ENCODE assay signal across 1 cellular context in genomic region chr9:132752877-132753592, GRCh38.
A peak's percentile ranks its signal among the peaks of the same experiment; 100 is the strongest.
TF ChIP-seq lines count a peak whose summit lies in the region.

No MANE protein-coding gene starts in this region.

TF ChIP-seq in HEK293, 187 proteins besides CTCF, POLR2A, EP300 and RAD21 (continued from another document and continues in another):
- TF ChIP-seq, protein P1, sequence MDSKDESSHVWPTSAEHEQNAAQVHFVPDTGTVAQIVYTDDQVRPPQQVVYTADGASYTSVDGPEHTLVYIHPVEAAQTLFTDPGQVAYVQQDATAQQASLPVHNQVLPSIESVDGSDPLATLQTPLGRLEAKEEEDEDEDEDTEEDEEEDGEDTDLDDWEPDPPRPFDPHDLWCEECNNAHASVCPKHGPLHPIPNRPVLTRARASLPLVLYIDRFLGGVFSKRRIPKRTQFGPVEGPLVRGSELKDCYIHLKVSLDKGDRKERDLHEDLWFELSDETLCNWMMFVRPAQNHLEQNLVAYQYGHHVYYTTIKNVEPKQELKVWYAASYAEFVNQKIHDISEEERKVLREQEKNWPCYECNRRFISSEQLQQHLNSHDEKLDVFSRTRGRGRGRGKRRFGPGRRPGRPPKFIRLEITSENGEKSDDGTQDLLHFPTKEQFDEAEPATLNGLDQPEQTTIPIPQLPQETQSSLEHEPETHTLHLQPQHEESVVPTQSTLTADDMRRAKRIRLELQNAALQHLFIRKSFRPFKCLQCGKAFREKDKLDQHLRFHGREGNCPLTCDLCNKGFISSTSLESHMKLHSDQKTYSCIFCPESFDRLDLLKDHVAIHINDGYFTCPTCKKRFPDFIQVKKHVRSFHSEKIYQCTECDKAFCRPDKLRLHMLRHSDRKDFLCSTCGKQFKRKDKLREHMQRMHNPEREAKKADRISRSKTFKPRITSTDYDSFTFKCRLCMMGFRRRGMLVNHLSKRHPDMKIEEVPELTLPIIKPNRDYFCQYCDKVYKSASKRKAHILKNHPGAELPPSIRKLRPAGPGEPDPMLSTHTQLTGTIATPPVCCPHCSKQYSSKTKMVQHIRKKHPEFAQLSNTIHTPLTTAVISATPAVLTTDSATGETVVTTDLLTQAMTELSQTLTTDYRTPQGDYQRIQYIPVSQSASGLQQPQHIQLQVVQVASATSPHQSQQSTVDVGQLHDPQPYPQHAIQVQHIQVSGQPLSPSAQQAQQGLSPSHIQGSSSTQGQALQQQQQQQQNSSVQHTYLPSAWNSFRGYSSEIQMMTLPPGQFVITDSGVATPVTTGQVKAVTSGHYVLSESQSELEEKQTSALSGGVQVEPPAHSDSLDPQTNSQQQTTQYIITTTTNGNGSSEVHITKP (tag by site-specific recombination; IDR thresholded peaks at IDR 0.05), result peak; percentile 86
- no peak for TF ChIP-seq ZNF311 (tag by site-specific recombination; IDR thresholded peaks at IDR 0.05; ENCODE audit: borderline replicate concordance)
- TF ChIP-seq, protein P2, sequence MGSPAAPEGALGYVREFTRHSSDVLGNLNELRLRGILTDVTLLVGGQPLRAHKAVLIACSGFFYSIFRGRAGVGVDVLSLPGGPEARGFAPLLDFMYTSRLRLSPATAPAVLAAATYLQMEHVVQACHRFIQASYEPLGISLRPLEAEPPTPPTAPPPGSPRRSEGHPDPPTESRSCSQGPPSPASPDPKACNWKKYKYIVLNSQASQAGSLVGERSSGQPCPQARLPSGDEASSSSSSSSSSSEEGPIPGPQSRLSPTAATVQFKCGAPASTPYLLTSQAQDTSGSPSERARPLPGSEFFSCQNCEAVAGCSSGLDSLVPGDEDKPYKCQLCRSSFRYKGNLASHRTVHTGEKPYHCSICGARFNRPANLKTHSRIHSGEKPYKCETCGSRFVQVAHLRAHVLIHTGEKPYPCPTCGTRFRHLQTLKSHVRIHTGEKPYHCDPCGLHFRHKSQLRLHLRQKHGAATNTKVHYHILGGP (tag by site-specific recombination; IDR thresholded peaks at IDR 0.05), result no peak
- TF ChIP-seq ZBTB1 (tag by site-specific recombination; IDR thresholded peaks at IDR 0.05), result no peak
- TF ChIP-seq HOXA7 (CRISPR knock-in tag; IDR thresholded peaks at IDR 0.05; ENCODE audit: borderline replicate concordance), result no peak
- no peak for TF ChIP-seq ZNF19 (tag by site-specific recombination; IDR thresholded peaks at IDR 0.05; ENCODE audit: low read depth)
- peak; percentile 57; the same call in 1 of the 2 replicates for TF ChIP-seq ZEB2 (tag by site-specific recombination; IDR thresholded peaks at IDR 0.05)
- TF ChIP-seq, protein P3, sequence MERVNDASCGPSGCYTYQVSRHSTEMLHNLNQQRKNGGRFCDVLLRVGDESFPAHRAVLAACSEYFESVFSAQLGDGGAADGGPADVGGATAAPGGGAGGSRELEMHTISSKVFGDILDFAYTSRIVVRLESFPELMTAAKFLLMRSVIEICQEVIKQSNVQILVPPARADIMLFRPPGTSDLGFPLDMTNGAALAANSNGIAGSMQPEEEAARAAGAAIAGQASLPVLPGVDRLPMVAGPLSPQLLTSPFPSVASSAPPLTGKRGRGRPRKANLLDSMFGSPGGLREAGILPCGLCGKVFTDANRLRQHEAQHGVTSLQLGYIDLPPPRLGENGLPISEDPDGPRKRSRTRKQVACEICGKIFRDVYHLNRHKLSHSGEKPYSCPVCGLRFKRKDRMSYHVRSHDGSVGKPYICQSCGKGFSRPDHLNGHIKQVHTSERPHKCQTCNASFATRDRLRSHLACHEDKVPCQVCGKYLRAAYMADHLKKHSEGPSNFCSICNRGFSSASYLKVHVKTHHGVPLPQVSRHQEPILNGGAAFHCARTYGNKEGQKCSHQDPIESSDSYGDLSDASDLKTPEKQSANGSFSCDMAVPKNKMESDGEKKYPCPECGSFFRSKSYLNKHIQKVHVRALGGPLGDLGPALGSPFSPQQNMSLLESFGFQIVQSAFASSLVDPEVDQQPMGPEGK (tag by site-specific recombination; IDR thresholded peaks at IDR 0.05), result peak; percentile 59; the same call in 1 of the 2 replicates
- TF ChIP-seq ZNF555 (tag by site-specific recombination; conservative IDR thresholded peaks at IDR 0.05), result no peak
- no peak for TF ChIP-seq ZNF621 (tag by site-specific recombination; IDR thresholded peaks at IDR 0.05)
- TF ChIP-seq PRDM1 (tag by site-specific recombination; IDR thresholded peaks at IDR 0.05), result no peak
- TF ChIP-seq, protein P4, sequence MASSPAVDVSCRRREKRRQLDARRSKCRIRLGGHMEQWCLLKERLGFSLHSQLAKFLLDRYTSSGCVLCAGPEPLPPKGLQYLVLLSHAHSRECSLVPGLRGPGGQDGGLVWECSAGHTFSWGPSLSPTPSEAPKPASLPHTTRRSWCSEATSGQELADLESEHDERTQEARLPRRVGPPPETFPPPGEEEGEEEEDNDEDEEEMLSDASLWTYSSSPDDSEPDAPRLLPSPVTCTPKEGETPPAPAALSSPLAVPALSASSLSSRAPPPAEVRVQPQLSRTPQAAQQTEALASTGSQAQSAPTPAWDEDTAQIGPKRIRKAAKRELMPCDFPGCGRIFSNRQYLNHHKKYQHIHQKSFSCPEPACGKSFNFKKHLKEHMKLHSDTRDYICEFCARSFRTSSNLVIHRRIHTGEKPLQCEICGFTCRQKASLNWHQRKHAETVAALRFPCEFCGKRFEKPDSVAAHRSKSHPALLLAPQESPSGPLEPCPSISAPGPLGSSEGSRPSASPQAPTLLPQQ (tag by site-specific recombination; IDR thresholded peaks at IDR 0.05), result peak; percentile 69
- TF ChIP-seq ZNF138 (tag by site-specific recombination; IDR thresholded peaks at IDR 0.05; ENCODE audit: borderline replicate concordance), result no peak
- TF ChIP-seq ZFHX2 (tag by site-specific recombination; conservative IDR thresholded peaks at IDR 0.05), result no peak
- no peak for TF ChIP-seq ZNF266 (tag by site-specific recombination; IDR thresholded peaks at IDR 0.05; ENCODE audit: low read depth)
- TF ChIP-seq ZNF146 (tag by site-specific recombination; IDR thresholded peaks at IDR 0.05), result no peak
- peak; percentile 91 for TF ChIP-seq ZNF843 (tag by site-specific recombination; IDR thresholded peaks at IDR 0.05)
- 0 out of 2 replicates have a peak, but pooled peaks have one; percentile 10 for TF ChIP-seq ZBTB48 (tag by site-specific recombination; IDR thresholded peaks at IDR 0.05)
- peak; percentile 65; the same call in 1 of the 2 replicates for TF ChIP-seq KLF7 (tag by site-specific recombination; IDR thresholded peaks at IDR 0.05; ENCODE audit: borderline replicate concordance)
- no peak for TF ChIP-seq ZNF830 (tag by site-specific recombination; IDR thresholded peaks at IDR 0.05; ENCODE audit: low read depth)
- no peak for TF ChIP-seq ZNF248 (tag by site-specific recombination; IDR thresholded peaks at IDR 0.05)
- TF ChIP-seq ZNF335 (tag by site-specific recombination; conservative IDR thresholded peaks at IDR 0.05), result peak; percentile 38
- TF ChIP-seq ZFP41 (tag by site-specific recombination; IDR thresholded peaks at IDR 0.05; ENCODE audit: borderline replicate concordance), result no peak
- peak; percentile 72 for TF ChIP-seq ZXDB (tag by site-specific recombination; IDR thresholded peaks at IDR 0.05)
- TF ChIP-seq, protein P5, sequence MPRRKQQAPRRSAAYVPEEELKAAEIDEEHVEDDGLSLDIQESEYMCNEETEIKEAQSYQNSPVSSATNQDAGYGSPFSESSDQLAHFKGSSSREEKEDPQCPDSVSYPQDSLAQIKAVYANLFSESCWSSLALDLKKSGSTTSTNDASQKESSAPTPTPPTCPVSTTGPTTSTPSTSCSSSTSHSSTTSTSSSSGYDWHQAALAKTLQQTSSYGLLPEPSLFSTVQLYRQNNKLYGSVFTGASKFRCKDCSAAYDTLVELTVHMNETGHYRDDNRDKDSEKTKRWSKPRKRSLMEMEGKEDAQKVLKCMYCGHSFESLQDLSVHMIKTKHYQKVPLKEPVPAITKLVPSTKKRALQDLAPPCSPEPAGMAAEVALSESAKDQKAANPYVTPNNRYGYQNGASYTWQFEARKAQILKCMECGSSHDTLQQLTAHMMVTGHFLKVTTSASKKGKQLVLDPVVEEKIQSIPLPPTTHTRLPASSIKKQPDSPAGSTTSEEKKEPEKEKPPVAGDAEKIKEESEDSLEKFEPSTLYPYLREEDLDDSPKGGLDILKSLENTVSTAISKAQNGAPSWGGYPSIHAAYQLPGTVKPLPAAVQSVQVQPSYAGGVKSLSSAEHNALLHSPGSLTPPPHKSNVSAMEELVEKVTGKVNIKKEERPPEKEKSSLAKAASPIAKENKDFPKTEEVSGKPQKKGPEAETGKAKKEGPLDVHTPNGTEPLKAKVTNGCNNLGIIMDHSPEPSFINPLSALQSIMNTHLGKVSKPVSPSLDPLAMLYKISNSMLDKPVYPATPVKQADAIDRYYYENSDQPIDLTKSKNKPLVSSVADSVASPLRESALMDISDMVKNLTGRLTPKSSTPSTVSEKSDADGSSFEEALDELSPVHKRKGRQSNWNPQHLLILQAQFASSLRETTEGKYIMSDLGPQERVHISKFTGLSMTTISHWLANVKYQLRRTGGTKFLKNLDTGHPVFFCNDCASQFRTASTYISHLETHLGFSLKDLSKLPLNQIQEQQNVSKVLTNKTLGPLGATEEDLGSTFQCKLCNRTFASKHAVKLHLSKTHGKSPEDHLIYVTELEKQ (tag by site-specific recombination; IDR thresholded peaks at IDR 0.05; ENCODE audit: borderline replicate concordance), result peak; percentile 76
- TF ChIP-seq ZNF132 (tag by site-specific recombination; IDR thresholded peaks at IDR 0.05; ENCODE audit: borderline replicate concordance), result no peak
- TF ChIP-seq, protein P6, sequence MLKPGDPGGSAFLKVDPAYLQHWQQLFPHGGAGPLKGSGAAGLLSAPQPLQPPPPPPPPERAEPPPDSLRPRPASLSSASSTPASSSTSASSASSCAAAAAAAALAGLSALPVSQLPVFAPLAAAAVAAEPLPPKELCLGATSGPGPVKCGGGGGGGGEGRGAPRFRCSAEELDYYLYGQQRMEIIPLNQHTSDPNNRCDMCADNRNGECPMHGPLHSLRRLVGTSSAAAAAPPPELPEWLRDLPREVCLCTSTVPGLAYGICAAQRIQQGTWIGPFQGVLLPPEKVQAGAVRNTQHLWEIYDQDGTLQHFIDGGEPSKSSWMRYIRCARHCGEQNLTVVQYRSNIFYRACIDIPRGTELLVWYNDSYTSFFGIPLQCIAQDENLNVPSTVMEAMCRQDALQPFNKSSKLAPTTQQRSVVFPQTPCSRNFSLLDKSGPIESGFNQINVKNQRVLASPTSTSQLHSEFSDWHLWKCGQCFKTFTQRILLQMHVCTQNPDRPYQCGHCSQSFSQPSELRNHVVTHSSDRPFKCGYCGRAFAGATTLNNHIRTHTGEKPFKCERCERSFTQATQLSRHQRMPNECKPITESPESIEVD (tag by site-specific recombination; IDR thresholded peaks at IDR 0.05), result peak; percentile 87
- no peak for TF ChIP-seq ZNF677 (tag by site-specific recombination; IDR thresholded peaks at IDR 0.05)
- TF ChIP-seq ZNF561 (tag by site-specific recombination; IDR thresholded peaks at IDR 0.05; ENCODE audit: borderline replicate concordance), result peak; percentile 87
- TF ChIP-seq, protein P7, sequence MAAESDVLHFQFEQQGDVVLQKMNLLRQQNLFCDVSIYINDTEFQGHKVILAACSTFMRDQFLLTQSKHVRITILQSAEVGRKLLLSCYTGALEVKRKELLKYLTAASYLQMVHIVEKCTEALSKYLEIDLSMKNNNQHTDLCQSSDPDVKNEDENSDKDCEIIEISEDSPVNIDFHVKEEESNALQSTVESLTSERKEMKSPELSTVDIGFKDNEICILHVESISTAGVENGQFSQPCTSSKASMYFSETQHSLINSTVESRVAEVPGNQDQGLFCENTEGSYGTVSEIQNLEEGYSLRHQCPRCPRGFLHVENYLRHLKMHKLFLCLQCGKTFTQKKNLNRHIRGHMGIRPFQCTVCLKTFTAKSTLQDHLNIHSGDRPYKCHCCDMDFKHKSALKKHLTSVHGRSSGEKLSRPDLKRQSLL (tag by site-specific recombination; IDR thresholded peaks at IDR 0.05), result peak; percentile 39
- no peak for TF ChIP-seq ZBTB21 (tag by site-specific recombination; IDR thresholded peaks at IDR 0.05)
- peak; percentile 91 for TF ChIP-seq GLIS1 (tag by site-specific recombination; IDR thresholded peaks at IDR 0.05)
- peak; percentile 91 for TF ChIP-seq WT1 (tag by site-specific recombination; IDR thresholded peaks at IDR 0.05)
- peak; percentile 72 for TF ChIP-seq INSM2 (tag by site-specific recombination; IDR thresholded peaks at IDR 0.05)
- no peak for TF ChIP-seq YY2 (tag by site-specific recombination; IDR thresholded peaks at IDR 0.05)
- TF ChIP-seq ZBTB8A (tag by site-specific recombination; IDR thresholded peaks at IDR 0.05), result peak; percentile 44; the same call in 1 of the 2 replicates
- peak; percentile 73; the same call in 1 of the 2 replicates for TF ChIP-seq ZBTB44 (tag by site-specific recombination; IDR thresholded peaks at IDR 0.05)
- TF ChIP-seq ZNF366 (tag by site-specific recombination; conservative IDR thresholded peaks at IDR 0.05), result peak; percentile 43; the same call in 1 of the 2 replicates
- peak; percentile 63 for TF ChIP-seq ZBTB17 (tag by site-specific recombination; IDR thresholded peaks at IDR 0.05)
- TF ChIP-seq SP2 (tag by site-specific recombination; IDR thresholded peaks at IDR 0.05), result no peak
- TF ChIP-seq OVOL3 (tag by site-specific recombination; IDR thresholded peaks at IDR 0.05), result peak; percentile 91
- no peak for TF ChIP-seq ZNF184 (tag by site-specific recombination; IDR thresholded peaks at IDR 0.05)
- no peak for TF ChIP-seq ZNF571 (tag by site-specific recombination; IDR thresholded peaks at IDR 0.05)
- TF ChIP-seq ZNF324 (tag by site-specific recombination; IDR thresholded peaks at IDR 0.05), result no peak
- TF ChIP-seq GLIS2 (tag by site-specific recombination; IDR thresholded peaks at IDR 0.05), result no peak
- no peak for TF ChIP-seq ZNF239 (tag by site-specific recombination; IDR thresholded peaks at IDR 0.05)
- TF ChIP-seq ZNF629 (tag by site-specific recombination; IDR thresholded peaks at IDR 0.05), result peak; percentile 70
- TF ChIP-seq SCRT1 (tag by site-specific recombination; IDR thresholded peaks at IDR 0.05; ENCODE audit: borderline replicate concordance), result 0 out of 2 replicates have a peak, but pooled peaks have one; percentile 36
